ENCODE assay signal across 20 cellular contexts in genomic region chr3:47005212-47006144, GRCh38. TPM values are rescaled to one million over a fixed set of nuclear protein-coding genes. Genes with fewer than 3 reads are reported as not detected.
DNase-seq lines count a peak whose midpoint lies in the region; ATAC-seq and TF ChIP-seq lines count a peak whose summit lies in the region.
"Had no signal": no experiment of that assay in that cellular context is flagged by ENCODE, and none has a peak within 500 bp of the region (broad histone marks: within the 10 kb centered on the region; RNA-seq: fewer than 3 reads in every experiment).

No MANE protein-coding gene starts in this region.

- H3K27me3 ChIP-seq in neuronal stem cell (ENCODE audit: control insufficient read depth in 3 of 3, insufficient read depth in 3 of 3, low read depth in 1 of 3, low read length in 3 of 3): no peaks in the 10 kb centered on the region
- H3K27me3 ChIP-seq: ascending aorta, gastrocnemius medialis, right lobe of liver had no signal

- H3K4me2 ChIP-seq in neuronal stem cell (ENCODE audit: insufficient read depth, low read length, poor library complexity, severe bottlenecking): no peak overlapping the region

- H3K4me3 Mint-ChIP-seq in Calu3 (ENCODE audit: low read depth, unreplicated experiment) (no peak overlapping the region), chondrocyte (ENCODE audit: unreplicated experiment) (no peak overlapping the region)
- H3K4me3 Mint-ChIP-seq: activated CD8-positive, alpha-beta memory T cell treated with anti-CD3 and anti-CD28 coated beads, Interleukin-2, amount 10 ng/mL, durations not matched to agents 7 days and 5 days had no signal

- H3K27ac ChIP-seq in neuronal stem cell (replicated peaks; ENCODE audit: low read length): no peak overlapping the region
- H3K27ac ChIP-seq: ascending aorta, gastrocnemius medialis, right lobe of liver had no signal

- BruUV-seq in Calu3 (replicated peaks; lab: Mats Ljungman, UMichigan): TSS peak; percentile 21

- H3K4me1 ChIP-seq in neuronal stem cell (ENCODE audit: control insufficient read depth in 2 of 2, insufficient read depth in 1 of 2, low read depth in 1 of 2, low read length in 2 of 2): peaks cover 0 to 5% of the 10 kb centered on the region in 2 donors

- H3K27me3 Mint-ChIP-seq in Calu3 (ENCODE audit: unreplicated experiment) (no peaks in the 10 kb centered on the region), chondrocyte (ENCODE audit: low read depth) (no peaks in the 10 kb centered on the region)
- H3K27me3 Mint-ChIP-seq: activated CD8-positive, alpha-beta memory T cell treated with anti-CD3 and anti-CD28 coated beads, Interleukin-2, amount 10 ng/mL, durations not matched to agents 7 days and 5 days had no signal

- intact Hi-C loops in Calu3 (cut with micrococcal nuclease; ENCODE audit: unreplicated experiment): no loop called here

- peaks cover 0 to 9% of the 10 kb centered on the region in 2 donors for H3K36me3 ChIP-seq in neuronal stem cell (replicated peaks in 1 of 2; ENCODE audit: control insufficient read depth in 2 of 2, insufficient read depth in 2 of 2, low read length in 2 of 2)

- CTCF ChIA-PET in Calu3 (lab: Charles Lee): no interaction called here

- no peak overlapping the region for H3K18ac ChIP-seq in neuronal stem cell (ENCODE audit: low read length)

- TF ChIP-seq CTCF in Calu3 (IDR thresholded peaks at IDR 0.05; ENCODE audit: unreplicated experiment) (no peak), chondrocyte (IDR thresholded peaks at IDR 0.05) (no peak)

- no peaks in the 10 kb centered on the region for H3K79me1 ChIP-seq in neuronal stem cell (ENCODE audit: low read depth, low read length)

- no peak overlapping the region for H3K9ac ChIP-seq in neuronal stem cell (ENCODE audit: low read depth, low read length, poor library complexity)

- no peak overlapping the region for H3K14ac ChIP-seq in neuronal stem cell (ENCODE audit: low read length)

- H2BK120ac ChIP-seq in neuronal stem cell (ENCODE audit: low read depth, low read length): no peak overlapping the region

- no peak overlapping the region for H3K4me3 ChIP-seq in neuronal stem cell (ENCODE audit: low read length in 2 of 2)
- H3K4me3 ChIP-seq: ascending aorta, gastrocnemius medialis, right lobe of liver had no signal

- no peak overlapping the region for H3K27ac Mint-ChIP-seq in Calu3 (ENCODE audit: unreplicated experiment)
- H3K27ac Mint-ChIP-seq in chondrocyte (ENCODE audit: unreplicated experiment): no peak overlapping the region
- H3K27ac Mint-ChIP-seq: activated CD8-positive, alpha-beta memory T cell treated with anti-CD3 and anti-CD28 coated beads, Interleukin-2, amount 10 ng/mL, durations not matched to agents 7 days and 5 days had no signal

- H3K9me3 ChIP-seq in neuronal stem cell (replicated peaks in 1 of 2; ENCODE audit: control insufficient read depth in 2 of 2, insufficient read depth in 1 of 2, low read depth in 1 of 2, low read length in 2 of 2): no peaks in the 10 kb centered on the region
- H3K9me3 ChIP-seq: ascending aorta, gastrocnemius medialis, right lobe of liver had no signal

- H2BK5ac ChIP-seq in neuronal stem cell (ENCODE audit: low read length): no peak overlapping the region

- no peaks in the 10 kb centered on the region for H3K9me3 Mint-ChIP-seq in Calu3 (ENCODE audit: low read depth, unreplicated experiment)
- no peaks in the 10 kb centered on the region for H3K9me3 Mint-ChIP-seq in chondrocyte (ENCODE audit: low read depth)

- no peak overlapping the region for H2AFZ ChIP-seq in neuronal stem cell (ENCODE audit: low read length)

- H3K4ac ChIP-seq in neuronal stem cell (ENCODE audit: low read length): no peak overlapping the region

- peak; percentile 54 for DNase-seq in 8988T
- DNase-seq in Calu3: no peak
- peak; percentile 93 for DNase-seq in chondrocyte (ENCODE audit: low spot score)
- DNase-seq in neuronal stem cell (ENCODE audit: low spot score): no peak
- DNase-seq in DMS153 (lab: John Stamatoyannopoulos, UW): no peak
- no peak for DNase-seq in DMS 273 (lab: John Stamatoyannopoulos, UW; ENCODE audit: unreplicated experiment)
- no peak for DNase-seq in NCI-H774 (lab: John Stamatoyannopoulos, UW)
- DNase-seq: activated CD4-positive, CD25-positive, alpha-beta regulatory T cell treated with anti-CD3 and anti-CD28 coated beads, Interleukin-2, amount 50 U/mL, for 72 hours; activated CD8-positive, alpha-beta memory T cell treated with anti-CD3 and anti-CD28 coated beads, Interleukin-2, amount 10 ng/mL, durations not matched to agents 7 days and 5 days; activated naive CD4-positive, alpha-beta T cell; COR-L47; erythroblast; gastrocnemius medialis; left cardiac atrium; NCI-H1417 treated with DMSO at 0.1 percent for 48 hours; nucleus accumbens; T-helper 9 cell had no signal

- no peak overlapping the region for H4K8ac ChIP-seq in neuronal stem cell (ENCODE audit: low read depth, low read length)

- ATAC-seq in GM21528 (IDR thresholded peaks at IDR 0.05; ENCODE audit: low FRiP score, unreplicated experiment): no peak
- ATAC-seq: activated CD8-positive, alpha-beta memory T cell treated with anti-CD3 and anti-CD28 coated beads, Interleukin-2, amount 10 ng/mL, durations not matched to agents 7 days and 5 days; gastrocnemius medialis; left cardiac atrium; right lobe of liver had no signal

- no peak overlapping the region for H4K91ac ChIP-seq in neuronal stem cell (ENCODE audit: low read depth, low read length, poor library complexity)

- no peaks in the 10 kb centered on the region for H3K4me1 Mint-ChIP-seq in Calu3 (ENCODE audit: low read depth, unreplicated experiment)
- peaks cover 10% of the 10 kb centered on the region for H3K4me1 Mint-ChIP-seq in chondrocyte (ENCODE audit: low read depth)

- H3K23ac ChIP-seq in neuronal stem cell (ENCODE audit: low read depth, low read length, poor library complexity): peak overlapping the region; percentile 59

- WGBS in neuronal stem cell (ENCODE audit: extremely low coverage in 2 of 2, insufficient read length in 2 of 2, insufficient replicate concordance in 1 of 2), 2 donors: no CpG with 5 or more reads among the region's 32 CpGs

- no peak overlapping the region for H2BK12ac ChIP-seq in neuronal stem cell (ENCODE audit: low read length)

- no peak overlapping the region for H2BK15ac ChIP-seq in neuronal stem cell (ENCODE audit: low read length)

- H2AK5ac ChIP-seq in neuronal stem cell (ENCODE audit: low read depth, low read length): no peak overlapping the region

- H3K36me3 Mint-ChIP-seq in Calu3 (ENCODE audit: insufficient read depth, unreplicated experiment): peaks cover 42% of the 10 kb centered on the region
- peaks cover 8% of the 10 kb centered on the region for H3K36me3 Mint-ChIP-seq in chondrocyte (ENCODE audit: low read depth)

RNA-seq across cellular contexts. Expression of gene NBEAL2, which starts 26.0 kb away (rescaled TPM):
- total RNA-seq in Calu3 (2022) (115 and 143 TPM in 2 replicates), chondrocyte (15.9 to 18.1 TPM (median 16.5 TPM) in 3 replicates)
- polyA plus RNA-seq in neuronal stem cell (2013, experiment 1 of 2): 5.9 TPM
- polyA plus RNA-seq in neuronal stem cell (2013, experiment 2 of 2): 6.2 TPM

RNA-seq across cellular contexts. Expression of gene CCDC12, which starts 28.9 kb away (rescaled TPM):
- total RNA-seq in Calu3 (2022) (47.3 and 47.5 TPM in 2 replicates), chondrocyte (21.8 to 23.3 TPM (median 22.3 TPM) in 3 replicates)
- polyA plus RNA-seq in neuronal stem cell (2013, experiment 1 of 2): 56.1 TPM
- 55.5 TPM for polyA plus RNA-seq in neuronal stem cell (2013, experiment 2 of 2)

Comparison
In these comparisons a context has a peak if more than half of its experiments do, and no peak if none do; other contexts are left out.
1. DNase-seq: peak in 8988T (single experiment) and chondrocyte (single experiment); none in Calu3 (single experiment), neuronal stem cell (single experiment), DMS153 (single experiment), DMS 273 (single experiment) and NCI-H774 (single experiment).